Comparison of ENCODE assay signal across 1 cellular context in genomic region chr14:47211263-47211662, GRCh38.
TF ChIP-seq lines count a peak whose summit lies in the region.

No MANE protein-coding gene starts in this region.

TF ChIP-seq in H1, 55 proteins besides CTCF, POLR2A, EP300 and RAD21 (continued from another document):
- TF ChIP-seq MAX (IDR thresholded peaks at IDR 0.05) = peak; percentile 49; the same call in 1 of the 2 replicates
- TF ChIP-seq CBX5 (IDR thresholded peaks at IDR 0.05; ENCODE audit: low read depth, low read length) = no peak
- no peak for TF ChIP-seq KDM4A (IDR thresholded peaks at IDR 0.05; ENCODE audit: low read depth, low read length, severe bottlenecking)
- TF ChIP-seq CBX8 (IDR thresholded peaks at IDR 0.05; ENCODE audit: borderline replicate concordance, low read depth, low read length) = no peak
- TF ChIP-seq MAFK (IDR thresholded peaks at IDR 0.05; ENCODE audit: low read depth, low read length) = no peak
- TF ChIP-seq NANOG (IDR thresholded peaks at IDR 0.05; ENCODE audit: insufficient read depth, low read depth, low read length, poor library complexity, severe bottlenecking) = no peak
- peak; percentile 88 for TF ChIP-seq E2F6 (IDR thresholded peaks at IDR 0.05)
- no peak for TF ChIP-seq TBP (IDR thresholded peaks at IDR 0.05; ENCODE audit: low read depth, low read length)
